ENCODE assay signal across 13 cellular contexts in genomic region chr6:97462944-97463343, GRCh38.
"Had no signal": no experiment of that assay in that cellular context is flagged by ENCODE, and none has a peak within 500 bp of the region (broad histone marks: within the 10 kb centered on the region; RNA-seq: fewer than 3 reads in every experiment).

No MANE protein-coding gene starts in this region.

- H3K36me3 Mint-ChIP-seq: naive thymus-derived CD4-positive, alpha-beta T cell; stimulated activated naive B cell treated with anti-CD40 and anti-IgM and Interleukin-4, amounts not matched to agents 10 μg/mL and 1 μg/mL and 100 μg/mL, for 72 hours had no signal

- ATAC-seq: gastrocnemius medialis; heart right ventricle; naive thymus-derived CD4-positive, alpha-beta T cell; psoas muscle; right lobe of liver; stimulated activated naive B cell treated with anti-CD40 and anti-IgM and Interleukin-4, amounts not matched to agents 10 μg/mL and 1 μg/mL and 100 μg/mL, for 72 hours had no signal

- H3K27me3 Mint-ChIP-seq: stimulated activated naive B cell treated with anti-CD40 and anti-IgM and Interleukin-4, amounts not matched to agents 10 μg/mL and 1 μg/mL and 100 μg/mL, for 72 hours had no signal

- H3K4me3 Mint-ChIP-seq: naive thymus-derived CD4-positive, alpha-beta T cell; stimulated activated naive B cell treated with anti-CD40 and anti-IgM and Interleukin-4, amounts not matched to agents 10 μg/mL and 1 μg/mL and 100 μg/mL, for 72 hours had no signal

- H3K4me1 Mint-ChIP-seq: naive thymus-derived CD4-positive, alpha-beta T cell; stimulated activated naive B cell treated with anti-CD40 and anti-IgM and Interleukin-4, amounts not matched to agents 10 μg/mL and 1 μg/mL and 100 μg/mL, for 72 hours had no signal

- H3K9me3 Mint-ChIP-seq: naive thymus-derived CD4-positive, alpha-beta T cell; stimulated activated naive B cell treated with anti-CD40 and anti-IgM and Interleukin-4, amounts not matched to agents 10 μg/mL and 1 μg/mL and 100 μg/mL, for 72 hours had no signal

- H3K27ac Mint-ChIP-seq: naive thymus-derived CD4-positive, alpha-beta T cell; stimulated activated naive B cell treated with anti-CD40 and anti-IgM and Interleukin-4, amounts not matched to agents 10 μg/mL and 1 μg/mL and 100 μg/mL, for 72 hours had no signal

- DNase-seq: effector memory CD4-positive, alpha-beta T cell; gastrocnemius medialis; heart right ventricle; kidney glomerular epithelial cell; naive thymus-derived CD4-positive, alpha-beta T cell; psoas muscle; retina; right lobe of liver; stimulated activated CD4-positive, alpha-beta T cell treated with anti-CD3 and anti-CD28 coated beads, Interleukin-4, amount 100 ng/mL, for 1 hour; stimulated activated naive B cell treated with anti-CD40 and anti-IgM and Interleukin-4, amounts not matched to agents 10 μg/mL and 1 μg/mL and 100 μg/mL, for 72 hours; stomach; substantia nigra; transverse colon had no signal
